ENCODE assay signal across 14 cellular contexts in the genomic region with DNA sequence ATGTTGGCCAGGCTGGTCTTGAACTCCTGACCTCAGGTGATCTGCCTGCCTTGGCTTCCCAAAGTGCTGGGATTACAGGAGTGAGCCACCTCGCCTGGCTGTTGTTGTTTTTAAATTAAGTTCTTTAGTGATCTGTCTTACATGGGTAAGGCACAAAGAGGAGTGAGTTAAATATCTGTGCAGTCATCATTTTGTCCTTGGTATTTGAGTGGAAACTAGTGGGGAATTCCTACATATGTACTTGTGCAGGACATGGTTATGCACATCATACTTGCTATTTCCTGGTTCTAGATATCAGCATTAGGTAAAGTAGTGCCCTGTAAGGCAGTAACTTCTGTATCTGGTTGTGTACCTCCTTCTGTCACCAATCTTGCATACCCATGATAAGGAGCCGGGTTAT. TPM values are rescaled to one million over a fixed set of nuclear protein-coding genes. Genes with fewer than 3 reads are reported as not detected.
A peak's percentile ranks its signal among the peaks of the same experiment; 100 is the strongest.
DNase-seq lines count a peak whose midpoint lies in the region; ATAC-seq, FAIRE-seq and TF ChIP-seq lines count a peak whose summit lies in the region.
"Had no signal": no experiment of that assay in that cellular context is flagged by ENCODE, and none has a peak within 500 bp of the region (broad histone marks: within the 10 kb centered on the region; RNA-seq: fewer than 3 reads in every experiment).

No MANE protein-coding gene starts in this region.

- peaks cover 78% of the 10 kb centered on the region for H3K36me3 ChIP-seq in K562 (ENCODE audit: control insufficient read depth, insufficient read depth, low read length)

- POLR2A ChIA-PET in K562 (lab: Yijun Ruan, JAX): interaction anchor here (0.9 to 2.2 kb wide), 5 partner anchors 9 to 26 kb away, joined by 4 to 9 read pairs (median 5); no protein-coding TSS in a partner anchor

- peaks cover 6 to 20% of the 10 kb centered on the region in 2 experiments for H3K4me1 ChIP-seq in K562 (replicated peaks in 1 of 2; ENCODE audit: control insufficient read depth in 2 of 2, insufficient read depth in 2 of 2, low read length in 2 of 2)

- BruUV-seq in K562 (replicated peaks; lab: Mats Ljungman, UMichigan): no TSS peak

- intact Hi-C loops in K562 (cut with micrococcal nuclease): no loop called here

- H3K27me3 ChIP-seq in K562 (ENCODE audit: control insufficient read depth in 2 of 2, insufficient read depth in 2 of 2, low read length in 2 of 2): no peaks in the 10 kb centered on the region
- H3K27me3 ChIP-seq: dorsolateral prefrontal cortex had no signal

- CTCF ChIA-PET in K562 (lab: Yijun Ruan, JAX; ENCODE audit: low intra/inter-chr PET ratio): no interaction called here

- no peak for TF ChIP-seq EP300 in K562 (IDR thresholded peaks at IDR 0.05; ENCODE audit: low read length)

- DNase-seq in activated T-cell treated with anti-CD3 and anti-CD28 coated beads, Interleukin-2, amount 50 U/mL, for 4 hours: no peak
- DNase-seq in activated T-cell treated with anti-CD3 and anti-CD28 coated beads for 4 hours (no peak), NB4 (ENCODE audit: low read depth) (no peak), K562 (ENCODE audit: extremely low read depth in 1 of 4, low spot score in 3 of 4) (no peak), NCI-H1436 treated with DMSO at 0.1 percent for 48 hours (lab: John Stamatoyannopoulos, UW) (no peak)
- no peak for DNase-seq in stimulated activated effector memory CD8-positive, alpha-beta T cell treated with anti-CD3 and anti-CD28 coated beads, Interleukin-12 subunit alpha, Interleukin-12 subunit beta, amount 100 ng/mL, for 72 hours (ENCODE audit: low spot score in 2 of 2)
- no peak for DNase-seq in activated CD4-positive, CD25-positive, alpha-beta regulatory T cell (lab: John Stamatoyannopoulos, UW)
- DNase-seq: activated CD8-positive, alpha-beta memory T cell treated with anti-CD3 and anti-CD28 coated beads for 24 hours; aorta; dorsolateral prefrontal cortex; foreskin fibroblast; midbrain; SW 1271 had no signal

- TF ChIP-seq POLR2A in NB4 (IDR thresholded peaks at IDR 0.05; ENCODE audit: extremely low read depth, insufficient read length) (no peak), K562 (conservative IDR thresholded peaks at IDR 0.05) (no peak)

- no peak overlapping the region; the same call in 1 of the 2 replicates for H3K4me2 ChIP-seq in K562 (ENCODE audit: insufficient read depth, low read length)

- peak overlapping the region; percentile 73 for H3K4me3 Mint-ChIP-seq in activated T-cell treated with anti-CD3 and anti-CD28 coated beads, Interleukin-2, amount 50 U/mL, for 4 hours
- peak overlapping the region; percentile 84 for H3K4me3 Mint-ChIP-seq in stimulated activated effector memory CD8-positive, alpha-beta T cell treated with anti-CD3 and anti-CD28 coated beads, Interleukin-12 subunit alpha, Interleukin-12 subunit beta, amount 100 ng/mL, for 72 hours

- H3K36me3 Mint-ChIP-seq in activated T-cell treated with anti-CD3 and anti-CD28 coated beads, Interleukin-2, amount 50 U/mL, for 4 hours (ENCODE audit: insufficient read depth): peaks cover 63% of the 10 kb centered on the region
- H3K36me3 Mint-ChIP-seq in stimulated activated effector memory CD8-positive, alpha-beta T cell treated with anti-CD3 and anti-CD28 coated beads, Interleukin-12 subunit alpha, Interleukin-12 subunit beta, amount 100 ng/mL, for 72 hours: peaks cover 93% of the 10 kb centered on the region

- no peak overlapping the region for H3K27ac ChIP-seq in K562 (ENCODE audit: extremely low read depth, low read depth, low read length)
- H3K27ac ChIP-seq: dorsolateral prefrontal cortex had no signal

- no peaks in the 10 kb centered on the region for H3K27me3 Mint-ChIP-seq in activated T-cell treated with anti-CD3 and anti-CD28 coated beads, Interleukin-2, amount 50 U/mL, for 4 hours (ENCODE audit: low read depth)

- H3K9ac ChIP-seq in K562 (ENCODE audit: insufficient read depth in 1 of 2, low read depth in 2 of 2, low read length in 2 of 2): no peak overlapping the region

- peaks cover 70% of the 10 kb centered on the region for H3K4me1 Mint-ChIP-seq in activated T-cell treated with anti-CD3 and anti-CD28 coated beads, Interleukin-2, amount 50 U/mL, for 4 hours (ENCODE audit: low read depth)
- peaks cover 61% of the 10 kb centered on the region for H3K4me1 Mint-ChIP-seq in stimulated activated effector memory CD8-positive, alpha-beta T cell treated with anti-CD3 and anti-CD28 coated beads, Interleukin-12 subunit alpha, Interleukin-12 subunit beta, amount 100 ng/mL, for 72 hours

- no peak overlapping the region for H2AFZ ChIP-seq in K562 (ENCODE audit: low read depth, low read length)

- no peaks in the 10 kb centered on the region for H3K9me1 ChIP-seq in K562 (ENCODE audit: control insufficient read depth, insufficient read depth, low read length)

- peak overlapping the region; percentile 27 for H3K4me3 ChIP-seq in NB4 (ENCODE audit: low read depth, low read length)
- no peak overlapping the region for H3K4me3 ChIP-seq in K562
- H3K4me3 ChIP-seq: dorsolateral prefrontal cortex had no signal

- no peak for FAIRE-seq in K562 (lab: Jason Lieb, UNC)

- H3K9me3 ChIP-seq in K562 (replicated peaks; ENCODE audit: control insufficient read depth, insufficient read depth, low read depth, low read length): no peaks in the 10 kb centered on the region

- TF ChIP-seq CTCF in NB4 (IDR thresholded peaks at IDR 0.05; ENCODE audit: low read depth, low read length): no peak
- no peak for TF ChIP-seq CTCF in K562 (IDR thresholded peaks at IDR 0.05 in 2 of 3, conservative IDR thresholded peaks at IDR 0.05 in 1 of 3; ENCODE audit: insufficient read depth in 2 of 3, low read depth in 1 of 3, low read length in 3 of 3)

- H3K9me3 Mint-ChIP-seq in activated T-cell treated with anti-CD3 and anti-CD28 coated beads, Interleukin-2, amount 50 U/mL, for 4 hours: no peaks in the 10 kb centered on the region
- no peaks in the 10 kb centered on the region for H3K9me3 Mint-ChIP-seq in stimulated activated effector memory CD8-positive, alpha-beta T cell treated with anti-CD3 and anti-CD28 coated beads, Interleukin-12 subunit alpha, Interleukin-12 subunit beta, amount 100 ng/mL, for 72 hours

- WGBS in K562 (ENCODE audit: insufficient coverage, low coverage, missing lambda C conversion rate): 90% methylated on average over 2 of the region's 2 CpGs

- peak overlapping the region; percentile 74 for H3K27ac Mint-ChIP-seq in stimulated activated effector memory CD8-positive, alpha-beta T cell treated with anti-CD3 and anti-CD28 coated beads, Interleukin-12 subunit alpha, Interleukin-12 subunit beta, amount 100 ng/mL, for 72 hours

- TF ChIP-seq RAD21 in K562 (CRISPR knock-in tag; conservative IDR thresholded peaks at IDR 0.05 in 1 of 2, IDR thresholded peaks at IDR 0.05 in 1 of 2): no peak

- peaks cover 12% of the 10 kb centered on the region; the same call in 1 of the 2 replicates for H4K20me1 ChIP-seq in K562 (replicated peaks; ENCODE audit: control insufficient read depth, insufficient read depth, low read length)

- H3K79me2 ChIP-seq in K562 (ENCODE audit: control insufficient read depth, insufficient read depth, low read length): peaks cover 86% of the 10 kb centered on the region

- no peak for ATAC-seq in activated T-cell treated with anti-CD3 and anti-CD28 coated beads, Interleukin-2, amount 50 U/mL, for 4 hours
- ATAC-seq in K562 (no peak), HG03565 (IDR thresholded peaks at IDR 0.05; ENCODE audit: unreplicated experiment) (no peak)
- no peak for ATAC-seq in stimulated activated effector memory CD8-positive, alpha-beta T cell treated with anti-CD3 and anti-CD28 coated beads, Interleukin-12 subunit alpha, Interleukin-12 subunit beta, amount 100 ng/mL, for 72 hours

- in situ Hi-C loops in K562 (cut with MboI): no loop called here

RNA-seq across cellular contexts. Expression of gene KPNB1, which starts 3.7 kb away (rescaled TPM):
- total RNA-seq in activated T-cell treated with anti-CD3 and anti-CD28 coated beads, Interleukin-2, amount 50 U/mL, for 4 hours: 100 to 1,000 TPM; 916 to 992 (median 944) TPM
- total RNA-seq in K562 (2011; cell fraction: chromatin; rRNA removed; ENCODE audit: low replicate concordance): 346 and 425 TPM in 2 replicates
- 99.4 and 109 TPM in 2 replicates for total RNA-seq in K562 (2011; cell fraction: nucleolus; rRNA removed)
- total RNA-seq in K562 (2011; cell fraction: nucleoplasm; rRNA removed): 177 and 202 TPM in 2 replicates
- total RNA-seq in K562 (2014; rRNA removed): 271 and 293 TPM in 2 replicates
- total RNA-seq in K562 (2014; rRNA removed; fragmentation: Illumina TruSeq; extraction: Trizol): 396 and 433 TPM in 2 replicates
- total RNA-seq in K562 (2015; rRNA removed; fragmentation: Illumina TruSeq; extraction: Trizol): 339 and 354 TPM in 2 replicates
- total RNA-seq in K562 (2021): 591 and 622 TPM in 2 replicates
- polyA plus RNA-seq in K562 (2011; rRNA removed): 331 and 369 TPM in 2 replicates
- polyA plus RNA-seq in K562 (2011; cell fraction: cytosol; rRNA removed): 220 and 227 TPM in 2 replicates
- 164 and 211 TPM in 2 replicates for polyA plus RNA-seq in K562 (2011; cell fraction: nucleus; rRNA removed)
- polyA plus RNA-seq in K562 (2012): 290 and 376 TPM in 2 replicates
- 515 and 528 TPM in 2 replicates for polyA plus RNA-seq in K562 (2014; fragmentation: Illumina TruSeq; extraction: Trizol)
- polyA plus RNA-seq in K562 (2014; fragmentation: Nextera tagmentation; extraction: Ambion mirVana): 100 to 1,000 TPM; 154 to 176 TPM
- polyA plus RNA-seq in K562 (2014; rRNA removed): 271 and 316 TPM in 2 replicates
- 493 and 515 TPM in 2 replicates for polyA minus RNA-seq in K562 (2011; rRNA and poly(A)+ RNA removed)
- polyA minus RNA-seq in K562 (2011; cell fraction: cytosol; rRNA and poly(A)+ RNA removed): 213 and 271 TPM in 2 replicates
- polyA minus RNA-seq in K562 (2011; cell fraction: nucleus; rRNA and poly(A)+ RNA removed): 42.3 and 74.8 TPM in 2 replicates

RNA-seq across cellular contexts. Expression of gene TBKBP1, which starts 40.5 kb away (rescaled TPM):
- 10 to 100 TPM; 24.4 to 34.7 (median 24.6) TPM for total RNA-seq in activated T-cell treated with anti-CD3 and anti-CD28 coated beads, Interleukin-2, amount 50 U/mL, for 4 hours
- 12.3 and 22.7 TPM in 2 replicates for total RNA-seq in K562 (2011; cell fraction: chromatin; rRNA removed; ENCODE audit: low replicate concordance)
- total RNA-seq in K562 (2011; cell fraction: nucleolus; rRNA removed): 11.2 and 11.4 TPM in 2 replicates
- 9.2 and 10.6 TPM in 2 replicates for total RNA-seq in K562 (2011; cell fraction: nucleoplasm; rRNA removed)
- 10.6 and 14.7 TPM in 2 replicates for total RNA-seq in K562 (2014; rRNA removed)
- total RNA-seq in K562 (2014; rRNA removed; fragmentation: Illumina TruSeq; extraction: Trizol): 3.7 and 4.4 TPM in 2 replicates
- total RNA-seq in K562 (2015; rRNA removed; fragmentation: Illumina TruSeq; extraction: Trizol): 4.7 and 5.1 TPM in 2 replicates
- total RNA-seq in K562 (2021): 12.5 and 15.6 TPM in 2 replicates
- 7.2 and 8.7 TPM in 2 replicates for polyA plus RNA-seq in K562 (2011; rRNA removed)
- 4.8 and 9.7 TPM in 2 replicates for polyA plus RNA-seq in K562 (2011; cell fraction: cytosol; rRNA removed)
- 23.1 and 27.9 TPM in 2 replicates for polyA plus RNA-seq in K562 (2011; cell fraction: nucleus; rRNA removed)
- 10.5 and 13.8 TPM in 2 replicates for polyA plus RNA-seq in K562 (2012)
- polyA plus RNA-seq in K562 (2014; fragmentation: Illumina TruSeq; extraction: Trizol): 6.8 and 11.4 TPM in 2 replicates
- under 1 TPM; 0.03 to 0.08 TPM for polyA plus RNA-seq in K562 (2014; fragmentation: Nextera tagmentation; extraction: Ambion mirVana)
- polyA plus RNA-seq in K562 (2014; rRNA removed): 12.9 and 13.0 TPM in 2 replicates
- polyA minus RNA-seq in K562 (2011; rRNA and poly(A)+ RNA removed): 5.9 and 7.0 TPM in 2 replicates
- 5.4 and 7.0 TPM in 2 replicates for polyA minus RNA-seq in K562 (2011; cell fraction: cytosol; rRNA and poly(A)+ RNA removed)
- 2.6 and 3.9 TPM in 2 replicates for polyA minus RNA-seq in K562 (2011; cell fraction: nucleus; rRNA and poly(A)+ RNA removed)
